2 cellular contexts compared by ENCODE assay signal in the genomic region with DNA sequence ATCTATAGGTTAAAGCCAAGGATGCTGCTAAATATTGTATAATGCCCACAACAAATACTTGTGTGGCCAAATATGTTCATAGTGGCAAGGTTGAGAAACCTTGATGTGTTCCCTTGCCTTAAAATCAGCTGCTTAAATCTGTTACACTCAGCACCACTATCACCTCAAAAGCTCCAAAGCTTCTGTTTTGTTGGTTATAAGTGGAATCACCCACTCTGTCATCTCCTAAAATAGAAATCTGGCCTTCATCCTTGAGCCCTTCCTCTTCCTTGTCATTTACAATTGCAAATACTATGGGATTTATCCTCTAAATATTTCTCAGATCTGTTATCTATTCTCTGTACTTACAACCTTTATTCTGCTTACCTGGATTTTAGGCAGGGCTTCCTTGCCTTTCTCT.
TF ChIP-seq lines count a peak whose summit lies in the region.

No MANE protein-coding gene starts in this region.

TF ChIP-seq in GM23338, 12 proteins besides CTCF, POLR2A, EP300 and RAD21 (continued from another document):
- no peak for TF ChIP-seq EZH2phosphoT487 (IDR thresholded peaks at IDR 0.05; ENCODE audit: unreplicated experiment)
- TF ChIP-seq EZH2 (IDR thresholded peaks at IDR 0.05; ENCODE audit: low read depth, unreplicated experiment) = no peak
- no peak for TF ChIP-seq POLR2AphosphoS5 (IDR thresholded peaks at IDR 0.05; ENCODE audit: low read depth)
- no peak for TF ChIP-seq CREB1 (CRISPR knock-in tag; IDR thresholded peaks at IDR 0.05; ENCODE audit: low read depth)
- no peak for TF ChIP-seq NANOG (IDR thresholded peaks at IDR 0.05; ENCODE audit: borderline replicate concordance)
- no peak for TF ChIP-seq ZNF462 (CRISPR knock-in tag; IDR thresholded peaks at IDR 0.05)
- no peak for TF ChIP-seq ETS1 (IDR thresholded peaks at IDR 0.05)
- TF ChIP-seq REST (IDR thresholded peaks at IDR 0.05; ENCODE audit: unreplicated experiment) = no peak
- no peak for TF ChIP-seq STAT1 (IDR thresholded peaks at IDR 0.05; ENCODE audit: unreplicated experiment)
- TF ChIP-seq ZNF331 (CRISPR knock-in tag; IDR thresholded peaks at IDR 0.05; ENCODE audit: low read depth) = no peak

TF ChIP-seq in IMR-90, 13 proteins besides CTCF, POLR2A, EP300 and RAD21 (continued from another document):
- TF ChIP-seq SMC3 (IDR thresholded peaks at IDR 0.05; ENCODE audit: low read depth, low read length) = no peak
- TF ChIP-seq MXI1 (IDR thresholded peaks at IDR 0.05; ENCODE audit: borderline replicate concordance, low read depth, low read length) = no peak
- TF ChIP-seq MAFK (IDR thresholded peaks at IDR 0.05; ENCODE audit: low read depth, low read length) = no peak
- TF ChIP-seq ELK1 (IDR thresholded peaks at IDR 0.05; ENCODE audit: borderline replicate concordance, low read depth, low read length) = no peak
- no peak for TF ChIP-seq FOS (IDR thresholded peaks at IDR 0.05; ENCODE audit: low read depth, low read length)
- TF ChIP-seq BHLHE40 (IDR thresholded peaks at IDR 0.05; ENCODE audit: low read depth, low read length) = no peak
- TF ChIP-seq, protein P1, sequence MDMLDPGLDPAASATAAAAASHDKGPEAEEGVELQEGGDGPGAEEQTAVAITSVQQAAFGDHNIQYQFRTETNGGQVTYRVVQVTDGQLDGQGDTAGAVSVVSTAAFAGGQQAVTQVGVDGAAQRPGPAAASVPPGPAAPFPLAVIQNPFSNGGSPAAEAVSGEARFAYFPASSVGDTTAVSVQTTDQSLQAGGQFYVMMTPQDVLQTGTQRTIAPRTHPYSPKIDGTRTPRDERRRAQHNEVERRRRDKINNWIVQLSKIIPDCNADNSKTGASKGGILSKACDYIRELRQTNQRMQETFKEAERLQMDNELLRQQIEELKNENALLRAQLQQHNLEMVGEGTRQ (IDR thresholded peaks at IDR 0.05; ENCODE audit: low read depth, low read length) = no peak
- no peak for TF ChIP-seq NFE2L2 (IDR thresholded peaks at IDR 0.05; ENCODE audit: low read depth, low read length)
- TF ChIP-seq MAZ (IDR thresholded peaks at IDR 0.05; ENCODE audit: borderline replicate concordance, low read depth, low read length) = no peak
- no peak for TF ChIP-seq CHD1 (IDR thresholded peaks at IDR 0.05; ENCODE audit: low read depth, low read length)
- no peak for TF ChIP-seq CEBPB (IDR thresholded peaks at IDR 0.05; ENCODE audit: low read depth, low read length)
- no peak for TF ChIP-seq RFX5 (IDR thresholded peaks at IDR 0.05; ENCODE audit: low read depth, low read length)
